ENCODE assay signal across 17 cellular contexts in genomic region chr19:45526971-45527370, GRCh38. TPM values are rescaled to one million over a fixed set of nuclear protein-coding genes. Genes with fewer than 3 reads are reported as not detected.
A peak's percentile ranks its signal among the peaks of the same experiment; 100 is the strongest.
DNase-seq lines count a peak whose midpoint lies in the region; ATAC-seq and TF ChIP-seq lines count a peak whose summit lies in the region.
"Had no signal": no experiment of that assay in that cellular context is flagged by ENCODE, and none has a peak within 500 bp of the region (broad histone marks: within the 10 kb centered on the region; RNA-seq: fewer than 3 reads in every experiment).

No MANE protein-coding gene starts in this region.

- BruUV-seq in mammary epithelial cell (replicated peaks; lab: Mats Ljungman, UMichigan), result no TSS peak

- H3K27ac ChIP-seq in RWPE1 (peak overlapping the region; percentile 92), esophagus muscularis mucosa (replicated peaks in 1 of 4) (peak overlapping the region in 3 of 4 donors; percentile 47 to 76 (median 66)), mammary epithelial cell (ENCODE audit: insufficient read depth, low read depth, low read length) (no peak overlapping the region), prostate gland (no peak overlapping the region)
- H3K27ac ChIP-seq: KMS-11, SK-N-MC had no signal

- TF ChIP-seq EP300 in esophagus muscularis mucosa (IDR thresholded peaks at IDR 0.05), result no peak

- H3K9me3 ChIP-seq in esophagus muscularis mucosa, result no peaks in the 10 kb centered on the region
- peaks cover 6% of the 10 kb centered on the region for H3K9me3 ChIP-seq in mammary epithelial cell (replicated peaks; ENCODE audit: insufficient read depth, low read length)
- no peaks in the 10 kb centered on the region for H3K9me3 ChIP-seq in prostate gland
- H3K9me3 ChIP-seq: HAP-1 had no signal

- H3K27ac Mint-ChIP-seq in natural killer cell, result peak overlapping the region; percentile 27 to 52
- H3K27ac Mint-ChIP-seq in natural killer cell treated with Interleukin-12 subunit alpha and Interleukin-12 subunit beta and Interleukin-15 and Interleukin-18, amount 100 ng/mL, for 72 hours, result no peak overlapping the region
- H3K27ac Mint-ChIP-seq: CD4-positive, alpha-beta T cell had no signal

- POLR2A ChIA-PET in RWPE1 (lab: Yijun Ruan, JAX; ENCODE audit: low non-redundant PET), result no interaction called here

- peaks cover 5% of the 10 kb centered on the region for H3K79me2 ChIP-seq in mammary epithelial cell (ENCODE audit: insufficient read depth, low read length)

- no peak for TF ChIP-seq POLR2A in esophagus muscularis mucosa (IDR thresholded peaks at IDR 0.05; ENCODE audit: low read depth)
- no peak for TF ChIP-seq POLR2A in prostate gland (IDR thresholded peaks at IDR 0.05)

- TF ChIP-seq CTCF in natural killer cell (IDR thresholded peaks at IDR 0.05) (no peak), RWPE1 (conservative IDR thresholded peaks at IDR 0.05; ENCODE audit: low read depth) (no peak), esophagus muscularis mucosa (IDR thresholded peaks at IDR 0.05) (no peak), mammary epithelial cell (conservative IDR thresholded peaks at IDR 0.05 in 1 of 2, IDR thresholded peaks at IDR 0.05 in 1 of 2; ENCODE audit: extremely low read depth in 1 of 2, insufficient read depth in 1 of 2, low read depth in 1 of 2, low read length in 2 of 2) (no peak), prostate gland (IDR thresholded peaks at IDR 0.05) (no peak)

- no peaks in the 10 kb centered on the region for H3K9me3 Mint-ChIP-seq in natural killer cell
- no peaks in the 10 kb centered on the region for H3K9me3 Mint-ChIP-seq in natural killer cell treated with Interleukin-12 subunit alpha and Interleukin-12 subunit beta and Interleukin-15 and Interleukin-18, amount 100 ng/mL, for 72 hours
- H3K9me3 Mint-ChIP-seq: CD4-positive, alpha-beta T cell had no signal

- H3K9ac ChIP-seq in mammary epithelial cell (ENCODE audit: insufficient read depth, low read length), result no peak overlapping the region
- H3K9ac ChIP-seq: KMS-11 had no signal

- no peak overlapping the region for H3K4me2 ChIP-seq in mammary epithelial cell (ENCODE audit: insufficient read depth, low read depth, low read length)
- H3K4me2 ChIP-seq: KMS-11 had no signal

- no peak overlapping the region for H2AFZ ChIP-seq in mammary epithelial cell (ENCODE audit: low read depth, low read length)
- H2AFZ ChIP-seq: GM23338 had no signal

- intact Hi-C loops in natural killer cell (cut with micrococcal nuclease), result no loop called here
- intact Hi-C loops in esophagus muscularis mucosa (cut with DNase I), result loop anchor here (5.0 kb wide), 1 partner anchor 50 kb away; no protein-coding TSS in a partner anchor
- intact Hi-C loops in mammary epithelial cell (cut with micrococcal nuclease), result no loop called here
- intact Hi-C loops in prostate gland (cut with DNase I), result loop anchor here (5.0 kb wide), 1 partner anchor 35 kb away; no protein-coding TSS in a partner anchor

- H4K20me1 ChIP-seq in mammary epithelial cell (ENCODE audit: insufficient read depth, low read length), result no peaks in the 10 kb centered on the region

- no peaks in the 10 kb centered on the region for H3K27me3 Mint-ChIP-seq in natural killer cell (ENCODE audit: low read depth in 2 of 2)
- H3K27me3 Mint-ChIP-seq in natural killer cell treated with Interleukin-12 subunit alpha and Interleukin-12 subunit beta and Interleukin-15 and Interleukin-18, amount 100 ng/mL, for 72 hours, result no peaks in the 10 kb centered on the region
- H3K27me3 Mint-ChIP-seq: CD4-positive, alpha-beta T cell had no signal

- in situ Hi-C loops in mammary epithelial cell (cut with MboI; ENCODE audit: low sequenced_read_pairs in 2 of 2), result no loop called here

- peaks cover 20 to 27% of the 10 kb centered on the region in 2 donors for H3K4me1 Mint-ChIP-seq in natural killer cell
- peaks cover 20 to 21% of the 10 kb centered on the region in 2 donors for H3K4me1 Mint-ChIP-seq in natural killer cell treated with Interleukin-12 subunit alpha and Interleukin-12 subunit beta and Interleukin-15 and Interleukin-18, amount 100 ng/mL, for 72 hours (ENCODE audit: low read depth in 2 of 2)

- ATAC-seq in natural killer cell, result no peak
- no peak for ATAC-seq in natural killer cell treated with Interleukin-12 subunit alpha and Interleukin-12 subunit beta and Interleukin-15 and Interleukin-18, amount 100 ng/mL, for 72 hours

- H3K27me3 ChIP-seq in esophagus muscularis mucosa, result no peaks in the 10 kb centered on the region
- no peaks in the 10 kb centered on the region for H3K27me3 ChIP-seq in mammary epithelial cell (ENCODE audit: insufficient read depth, low read length)
- H3K27me3 ChIP-seq in prostate gland (replicated peaks; ENCODE audit: insufficient read depth), result no peaks in the 10 kb centered on the region

- H3K36me3 ChIP-seq in esophagus muscularis mucosa (peaks cover 26 to 51% (median 50%) of the 10 kb centered on the region in 4 donors), mammary epithelial cell (ENCODE audit: insufficient read depth, low read length) (peaks cover 14% of the 10 kb centered on the region), prostate gland (peaks cover 0 to 7% of the 10 kb centered on the region in 2 donors)

- H3K36me3 Mint-ChIP-seq in natural killer cell, result no peaks in the 10 kb centered on the region
- H3K36me3 Mint-ChIP-seq in natural killer cell treated with Interleukin-12 subunit alpha and Interleukin-12 subunit beta and Interleukin-15 and Interleukin-18, amount 100 ng/mL, for 72 hours, result peaks cover 12% of the 10 kb centered on the region

- no peak for DNase-seq in natural killer cell
- no peak for DNase-seq in natural killer cell treated with Interleukin-12 subunit alpha and Interleukin-12 subunit beta and Interleukin-15 and Interleukin-18, amount 100 ng/mL, for 72 hours (ENCODE audit: low spot score)
- no peak for DNase-seq in RWPE1 (ENCODE audit: low spot score)
- DNase-seq in esophagus muscularis mucosa (ENCODE audit: extremely low spot score), result no peak
- no peak for DNase-seq in mammary epithelial cell
- DNase-seq in prostate gland (ENCODE audit: low spot score), result no peak
- DNase-seq in stimulated activated CD4-positive, alpha-beta T cell treated with anti-CD3 and anti-CD28 coated beads, Interleukin-1b, Interleukin-23, amount 100 ng/mL, for 48 hours, result no peak
- DNase-seq: CD4-positive, alpha-beta T cell; DMS79 treated with DMSO at 0.1 percent for 48 hours; NCI-H2029 treated with DMSO at 0.1 percent for 48 hours; NCI-H2171; NCI-H524 treated with DMSO at 0.1 percent for 48 hours had no signal

- dilution Hi-C loops in mammary epithelial cell (cut with HindIII; ENCODE audit: low sequenced_read_pairs), result no loop called here

- H3K4me3 Mint-ChIP-seq in natural killer cell, result no peak overlapping the region
- no peak overlapping the region for H3K4me3 Mint-ChIP-seq in natural killer cell treated with Interleukin-12 subunit alpha and Interleukin-12 subunit beta and Interleukin-15 and Interleukin-18, amount 100 ng/mL, for 72 hours
- H3K4me3 Mint-ChIP-seq: CD4-positive, alpha-beta T cell had no signal

- H3K4me1 ChIP-seq in esophagus muscularis mucosa, result peaks cover 31 to 66% (median 57%) of the 10 kb centered on the region in 4 donors
- H3K4me1 ChIP-seq in mammary epithelial cell (ENCODE audit: insufficient read depth, low read length), result peaks cover 24% of the 10 kb centered on the region
- peaks cover 4% of the 10 kb centered on the region for H3K4me1 ChIP-seq in prostate gland (replicated peaks)
- H3K4me1 ChIP-seq: BE2C, HAP-1 had no signal

- WGBS in esophagus muscularis mucosa, result 83% methylated on average over 4 of the region's 4 CpGs
- whole genome bisulfite sequencing in mammary epithelial cell (ENCODE audit: low coverage, missing lambda C conversion rate), result 94% methylated on average over 4 of the region's 4 CpGs
- WGBS in prostate gland, result 88% methylated on average over 4 of the region's 4 CpGs

- CTCF ChIA-PET in RWPE1 (lab: Yijun Ruan, JAX) (interaction anchor here (0.6 kb wide), 1 partner anchor 284 kb away, joined by 6 read pairs; no protein-coding TSS in a partner anchor), mammary epithelial cell (lab: Charles Lee; ENCODE audit: low non-redundant PET) (no interaction called here)

- H3K4me3 ChIP-seq in esophagus muscularis mucosa, result no peak overlapping the region
- H3K4me3 ChIP-seq in mammary epithelial cell (replicated peaks in 1 of 3; ENCODE audit: insufficient read depth in 1 of 3, low read depth in 2 of 3, low read length in 3 of 3), result no peak overlapping the region
- H3K4me3 ChIP-seq in prostate gland, result no peak overlapping the region
- H3K4me3 ChIP-seq: HAP-1, SK-N-MC had no signal

RNA-seq across cellular contexts. Expression of gene VASP, which starts 19.7 kb away (rescaled TPM):
- total RNA-seq in natural killer cell, result 100 to 1,000 TPM; 192 to 244 (median 237) TPM
- 100 to 1,000 TPM; 447 to 589 TPM for total RNA-seq in natural killer cell treated with Interleukin-12 subunit alpha and Interleukin-12 subunit beta and Interleukin-15 and Interleukin-18, amount 100 ng/mL, for 72 hours
- total RNA-seq in esophagus muscularis mucosa, result 100 to 1,000 TPM; 172 to 321 (median 210) TPM
- 100 to 1,000 TPM; 160 to 201 TPM for total RNA-seq in mammary epithelial cell
- 93.9 TPM for polyA plus RNA-seq in mammary epithelial cell
- 122 TPM for polyA minus RNA-seq in mammary epithelial cell
- 100 to 1,000 TPM in 1 of 2 donors, 10 to 100 TPM in 1; 82.7 to 119 TPM for total RNA-seq in prostate gland

RNA-seq across cellular contexts. Expression of gene PPM1N, which starts 28.7 kb away (rescaled TPM):
- total RNA-seq in natural killer cell (1 to 10 TPM; 5.1 to 8.3 (median 6.8) TPM), esophagus muscularis mucosa (1 to 10 TPM; 1.6 to 3.8 (median 3.0) TPM), mammary epithelial cell (1 to 10 TPM; 1.3 to 2.1 TPM), prostate gland (1 to 10 TPM in 1 of 2 donors, under 1 TPM in 1; 0.36 to 1.8 TPM)
- 1 to 10 TPM; 3.2 to 3.6 TPM for total RNA-seq in natural killer cell treated with Interleukin-12 subunit alpha and Interleukin-12 subunit beta and Interleukin-15 and Interleukin-18, amount 100 ng/mL, for 72 hours
- 2.3 TPM for polyA plus RNA-seq in mammary epithelial cell
- not detected for polyA minus RNA-seq in mammary epithelial cell

RNA-seq across cellular contexts. Expression of gene RTN2, which starts 30.1 kb away (rescaled TPM):
- total RNA-seq in natural killer cell, result 1 to 10 TPM; 1.9 to 5.5 (median 3.0) TPM
- 1 to 10 TPM; 5.9 to 7.8 TPM for total RNA-seq in natural killer cell treated with Interleukin-12 subunit alpha and Interleukin-12 subunit beta and Interleukin-15 and Interleukin-18, amount 100 ng/mL, for 72 hours
- total RNA-seq in esophagus muscularis mucosa, result 10 to 100 TPM in 3 of 4 donors, 1 to 10 TPM in 1; 7.0 to 23.6 (median 17.2) TPM
- 10 to 100 TPM; 11.0 to 16.9 TPM for total RNA-seq in mammary epithelial cell
- polyA plus RNA-seq in mammary epithelial cell, result 11.5 TPM
- 11.9 TPM for polyA minus RNA-seq in mammary epithelial cell
- 10 to 100 TPM in 1 of 2 donors, 1 to 10 TPM in 1; 7.2 to 19.7 TPM for total RNA-seq in prostate gland

RNA-seq across cellular contexts. Expression of gene OPA3, which starts 57.6 kb away (rescaled TPM):
- 10 to 100 TPM in 1 of 3 donors, 1 to 10 TPM in 2; 8.2 to 10.4 (median 9.0) TPM for total RNA-seq in natural killer cell
- 10 to 100 TPM; 17.0 to 17.5 TPM for total RNA-seq in natural killer cell treated with Interleukin-12 subunit alpha and Interleukin-12 subunit beta and Interleukin-15 and Interleukin-18, amount 100 ng/mL, for 72 hours
- total RNA-seq in esophagus muscularis mucosa, result 10 to 100 TPM in 2 of 4 donors, 1 to 10 TPM in 2; 6.2 to 20.0 (median 13.8) TPM
- total RNA-seq in mammary epithelial cell, result 10 to 100 TPM; 13.7 to 17.4 TPM
- polyA plus RNA-seq in mammary epithelial cell, result 20.3 TPM
- 22.0 TPM for polyA minus RNA-seq in mammary epithelial cell
- 10 to 100 TPM in 1 of 2 donors, 1 to 10 TPM in 1; 7.2 to 14.5 TPM for total RNA-seq in prostate gland

RNA-seq across cellular contexts. Expression of gene FOSB, which starts 59.2 kb away (rescaled TPM):
- 1,000 to 10,000 TPM in 2 of 3 donors, 100 to 1,000 TPM in 1; 784 to 1,837 (median 1,121) TPM for total RNA-seq in natural killer cell
- 10 to 100 TPM; 16.3 to 18.0 TPM for total RNA-seq in natural killer cell treated with Interleukin-12 subunit alpha and Interleukin-12 subunit beta and Interleukin-15 and Interleukin-18, amount 100 ng/mL, for 72 hours
- 10 to 100 TPM in 2 of 4 donors, 1 to 10 TPM in 2; 2.2 to 25.2 (median 6.9) TPM for total RNA-seq in esophagus muscularis mucosa
- total RNA-seq in mammary epithelial cell, result 10 to 100 TPM in 1 of 2 donors, 1 to 10 TPM in 1; 1.8 to 49.1 TPM
- polyA plus RNA-seq in mammary epithelial cell, result 2.6 TPM
- 27.0 TPM for polyA minus RNA-seq in mammary epithelial cell
- 1 to 10 TPM; 2.5 to 6.4 TPM for total RNA-seq in prostate gland

Comparison
In these comparisons a context has a peak if more than half of its experiments do, and no peak if none do; other contexts are left out.
1. H3K27ac Mint-ChIP-seq: peak in natural killer cell (2 of 2); none in natural killer cell treated with Interleukin-12 subunit alpha and Interleukin-12 subunit beta and Interleukin-15 and Interleukin-18, amount 100 ng/mL, for 72 hours (0 of 2).
2. H3K27ac ChIP-seq: peak in RWPE1 (single experiment) and esophagus muscularis mucosa (3 of 4); none in mammary epithelial cell (single experiment) and prostate gland (0 of 2).
3. intact Hi-C loops: an anchor here in esophagus muscularis mucosa (5.0 kb wide) and prostate gland (5.0 kb wide); none called in natural killer cell and mammary epithelial cell.